In the genomic region with DNA sequence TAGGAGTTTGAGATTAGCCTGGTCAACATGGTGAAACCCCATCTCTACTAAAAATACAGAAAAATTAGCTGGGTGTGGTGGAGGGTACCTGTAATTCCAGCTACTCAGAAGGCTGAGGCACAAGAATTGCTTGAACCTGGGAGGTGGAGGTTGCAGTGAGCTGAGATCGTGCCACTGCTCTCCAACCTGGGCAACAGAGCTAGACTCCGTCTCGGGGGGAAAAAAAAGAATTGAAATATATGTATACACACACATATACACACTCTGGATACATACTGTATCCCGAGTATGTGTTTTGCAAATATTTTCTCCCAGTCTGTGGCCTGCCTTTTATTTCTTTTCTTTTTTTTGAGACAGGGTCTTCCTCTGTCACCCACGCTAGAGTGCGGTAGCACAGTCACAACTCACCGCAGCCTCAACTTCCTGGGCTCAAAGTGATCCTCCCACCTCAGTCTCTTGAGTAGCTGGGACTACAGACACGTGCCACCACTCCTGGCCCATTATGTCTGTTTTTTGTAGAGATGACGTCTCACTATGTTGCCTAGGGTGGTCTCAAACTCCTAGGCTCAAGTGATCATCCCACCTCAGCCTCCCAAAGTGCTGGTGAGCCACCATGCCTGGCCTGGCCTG, we compare ENCODE assay signal across 8 cellular contexts. TPM values are rescaled to one million over a fixed set of nuclear protein-coding genes. Genes with fewer than 3 reads are reported as not detected.
DNase-seq lines count a peak whose midpoint lies in the region; ATAC-seq and TF ChIP-seq lines count a peak whose summit lies in the region.
"Not testable (repeated sequence)": the region's sequence is repeated elsewhere in the genome, so short reads cannot be mapped to it uniquely, and the experiment has no call there.

No MANE protein-coding gene starts in this region.

- peak overlapping the region; percentile 61 for H3K27ac ChIP-seq in naive thymus-derived CD4-positive, alpha-beta T cell (ENCODE audit: low read depth, low read length)

- POLR2A ChIA-PET in activated CD4-positive, alpha-beta memory T cell treated with anti-CD3 and anti-CD28 coated beads for 36 hours (lab: Charles Lee), result interaction anchor here (0.8 kb wide), 1 partner anchor 122 kb away, joined by 3 read pairs; no protein-coding TSS in a partner anchor
- POLR2A ChIA-PET in naive thymus-derived CD4-positive, alpha-beta T cell (lab: Charles Lee), result interaction anchor here (0.8 to 3.1 kb wide), 6 partner anchors 10 to 102 kb away, joined by 3 to 17 read pairs (median 4); a partner anchor contains a TSS

- not testable (repeated sequence) for H3K4me3 ChIP-seq in naive thymus-derived CD4-positive, alpha-beta T cell (ENCODE audit: low read length)

- H3K27me3 ChIP-seq in naive thymus-derived CD4-positive, alpha-beta T cell (ENCODE audit: control insufficient read depth in 2 of 2, insufficient read depth in 2 of 2, low read length in 2 of 2), result not testable (repeated sequence)

- peaks cover 21 to 52% of the 10 kb centered on the region in 2 donors for H3K4me1 ChIP-seq in naive thymus-derived CD4-positive, alpha-beta T cell (ENCODE audit: control insufficient read depth in 2 of 2, insufficient read depth in 2 of 2, low read length in 2 of 2)

- not testable (repeated sequence) for H3K9me3 ChIP-seq in naive thymus-derived CD4-positive, alpha-beta T cell (ENCODE audit: control insufficient read depth in 2 of 3, low read length in 3 of 3)

- H3K4me3 Mint-ChIP-seq in CD14-positive monocyte, result not testable (repeated sequence)
- H3K4me3 Mint-ChIP-seq in activated CD4-positive, alpha-beta memory T cell treated with anti-CD3 and anti-CD28 coated beads for 36 hours, result peak overlapping the region; percentile 17
- peak overlapping the region; percentile 58 for H3K4me3 Mint-ChIP-seq in activated T-cell treated with anti-CD3 and anti-CD28 coated beads, Interleukin-2, amount 50 U/mL, for 4 hours
- H3K4me3 Mint-ChIP-seq in naive thymus-derived CD4-positive, alpha-beta T cell, result peak overlapping the region; percentile 53 to 85 (median 77)

- CTCF ChIA-PET in activated CD4-positive, alpha-beta memory T cell treated with anti-CD3 and anti-CD28 coated beads for 36 hours (lab: Charles Lee), result not testable (repeated sequence)
- CTCF ChIA-PET in naive thymus-derived CD4-positive, alpha-beta T cell (lab: Charles Lee), result interaction anchor here (1.0 kb wide), 1 partner anchor 245 kb away, joined by 3 read pairs; no protein-coding TSS in a partner anchor

- TF ChIP-seq CTCF in CD14-positive monocyte (IDR thresholded peaks at IDR 0.05), result not testable (repeated sequence)

- DNase-seq in CD14-positive monocyte (ENCODE audit: low spot score), result not testable (repeated sequence)
- DNase-seq in T-helper 2 cell, result peak; percentile 16 to 81 (median 60)
- DNase-seq in activated CD4-positive, alpha-beta memory T cell treated with anti-CD3 and anti-CD28 coated beads for 36 hours, result peak; percentile 78
- peak; percentile 57 for DNase-seq in activated T-cell treated with anti-CD3 and anti-CD28 coated beads, Interleukin-2, amount 50 U/mL, for 4 hours
- DNase-seq in activated naive CD4-positive, alpha-beta T cell treated with anti-CD3 and anti-CD28 coated beads, Interleukin-2, amount 50 U/mL, for 72 hours (ENCODE audit: low spot score in 2 of 2), result peak; percentile 52 to 61
- DNase-seq in naive thymus-derived CD4-positive, alpha-beta T cell, result peak; percentile 16 to 85 (median 80)
- DNase-seq in stimulated activated CD4-positive, alpha-beta T cell treated with anti-CD3 and anti-CD28 coated beads, Interleukin-2, amount 100 ng/mL, for 48 hours, result peak; percentile 31 to 37
- DNase-seq in stimulated activated CD8-positive, alpha-beta memory T cell treated with anti-CD3 and anti-CD28 coated beads, Interleukin-4, amount 100 ng/mL, for 4 hours (ENCODE audit: low read depth in 2 of 2, low spot score in 1 of 2), result peak; percentile 45 to 48

- not testable (repeated sequence) for H3K27me3 Mint-ChIP-seq in CD14-positive monocyte (ENCODE audit: low read depth in 3 of 3); activated CD4-positive, alpha-beta memory T cell treated with anti-CD3 and anti-CD28 coated beads for 36 hours; activated T-cell treated with anti-CD3 and anti-CD28 coated beads, Interleukin-2, amount 50 U/mL, for 4 hours (ENCODE audit: low read depth); naive thymus-derived CD4-positive, alpha-beta T cell

- not testable (repeated sequence) for H3K9me3 Mint-ChIP-seq in CD14-positive monocyte; activated CD4-positive, alpha-beta memory T cell treated with anti-CD3 and anti-CD28 coated beads for 36 hours; activated T-cell treated with anti-CD3 and anti-CD28 coated beads, Interleukin-2, amount 50 U/mL, for 4 hours; activated naive CD4-positive, alpha-beta T cell treated with anti-CD3 and anti-CD28 coated beads, Interleukin-2, amount 50 U/mL, for 72 hours; naive thymus-derived CD4-positive, alpha-beta T cell

- H3K36me3 Mint-ChIP-seq in CD14-positive monocyte, result peaks cover 20 to 23% of the 10 kb centered on the region in 2 donors
- not testable (repeated sequence) for H3K36me3 Mint-ChIP-seq in activated CD4-positive, alpha-beta memory T cell treated with anti-CD3 and anti-CD28 coated beads for 36 hours
- peaks cover 15% of the 10 kb centered on the region for H3K36me3 Mint-ChIP-seq in activated T-cell treated with anti-CD3 and anti-CD28 coated beads, Interleukin-2, amount 50 U/mL, for 4 hours (ENCODE audit: insufficient read depth)
- H3K36me3 Mint-ChIP-seq in activated naive CD4-positive, alpha-beta T cell treated with anti-CD3 and anti-CD28 coated beads, Interleukin-2, amount 50 U/mL, for 72 hours, result peaks cover 6 to 12% of the 10 kb centered on the region in 2 donors
- peaks cover 0 to 22% (median 11%) of the 10 kb centered on the region in 5 donors for H3K36me3 Mint-ChIP-seq in naive thymus-derived CD4-positive, alpha-beta T cell

- H3K4me1 Mint-ChIP-seq in CD14-positive monocyte, result not testable (repeated sequence)
- peaks cover 48% of the 10 kb centered on the region for H3K4me1 Mint-ChIP-seq in activated CD4-positive, alpha-beta memory T cell treated with anti-CD3 and anti-CD28 coated beads for 36 hours (ENCODE audit: low read depth)
- H3K4me1 Mint-ChIP-seq in activated T-cell treated with anti-CD3 and anti-CD28 coated beads, Interleukin-2, amount 50 U/mL, for 4 hours (ENCODE audit: low read depth), result peaks cover 54% of the 10 kb centered on the region
- peaks cover 41 to 89% (median 73%) of the 10 kb centered on the region in 7 donors for H3K4me1 Mint-ChIP-seq in naive thymus-derived CD4-positive, alpha-beta T cell

- intact Hi-C loops in CD14-positive monocyte (cut with micrococcal nuclease), result not testable (repeated sequence)
- intact Hi-C loops in activated CD4-positive, alpha-beta memory T cell treated with anti-CD3 and anti-CD28 coated beads for 36 hours (cut with micrococcal nuclease), result loop anchor here (5.0 kb wide), 1 partner anchor 50 kb away; a partner anchor contains a TSS
- intact Hi-C loops in naive thymus-derived CD4-positive, alpha-beta T cell (cut with micrococcal nuclease), result loop anchor here in 1 of 2 donors (1.0 kb wide), 3 partner anchors 10 to 49 kb away; a partner anchor contains a TSS

- not testable (repeated sequence) for H3K36me3 ChIP-seq in naive thymus-derived CD4-positive, alpha-beta T cell (ENCODE audit: control insufficient read depth in 2 of 3, insufficient read depth in 3 of 3, low read length in 3 of 3)

- ATAC-seq in activated T-cell treated with anti-CD3 and anti-CD28 coated beads, Interleukin-2, amount 50 U/mL, for 4 hours, result peak; percentile 98 to 99
- ATAC-seq in activated naive CD4-positive, alpha-beta T cell treated with anti-CD3 and anti-CD28 coated beads, Interleukin-2, amount 50 U/mL, for 72 hours, result peak; percentile 93 to 99
- peak; percentile 99 for ATAC-seq in naive thymus-derived CD4-positive, alpha-beta T cell

- peak overlapping the region in 4 of 7 donors; percentile 23 to 79 (median 64) for H3K27ac Mint-ChIP-seq in CD14-positive monocyte
- H3K27ac Mint-ChIP-seq in activated CD4-positive, alpha-beta memory T cell treated with anti-CD3 and anti-CD28 coated beads for 36 hours, result peak overlapping the region; percentile 65
- peak overlapping the region; percentile 18 to 47 for H3K27ac Mint-ChIP-seq in activated naive CD4-positive, alpha-beta T cell treated with anti-CD3 and anti-CD28 coated beads, Interleukin-2, amount 50 U/mL, for 72 hours
- H3K27ac Mint-ChIP-seq in naive thymus-derived CD4-positive, alpha-beta T cell, result peak overlapping the region; percentile 82 to 95 (median 91)

RNA-seq across cellular contexts. Expression of a gene that starts 49.1 kb away (rescaled TPM):
- 1 to 10 TPM; 1.8 to 2.8 TPM for polyA plus RNA-seq in CD14-positive monocyte
- 100 to 1,000 TPM; 141 to 147 TPM for total RNA-seq in activated CD4-positive, alpha-beta memory T cell treated with anti-CD3 and anti-CD28 coated beads for 36 hours
- 100 to 1,000 TPM; 138 to 194 (median 149) TPM for total RNA-seq in activated T-cell treated with anti-CD3 and anti-CD28 coated beads, Interleukin-2, amount 50 U/mL, for 4 hours
- 100 to 1,000 TPM; 153 to 195 TPM for total RNA-seq in activated naive CD4-positive, alpha-beta T cell treated with anti-CD3 and anti-CD28 coated beads, Interleukin-2, amount 50 U/mL, for 72 hours
- total RNA-seq in naive thymus-derived CD4-positive, alpha-beta T cell, result 100 to 1,000 TPM; 106 to 200 (median 158) TPM
- polyA plus RNA-seq in naive thymus-derived CD4-positive, alpha-beta T cell, result 10 to 100 TPM; 14.7 to 18.8 TPM

Comparison
In these comparisons a context has a peak if more than half of its experiments do, and no peak if none do; other contexts are left out.
1. H3K27ac Mint-ChIP-seq: peak in every context shown above with its lines; median percentile 91 in naive thymus-derived CD4-positive, alpha-beta T cell; 65 in activated CD4-positive, alpha-beta memory T cell treated with anti-CD3 and anti-CD28 coated beads for 36 hours; 64 in CD14-positive monocyte; 32 in activated naive CD4-positive, alpha-beta T cell treated with anti-CD3 and anti-CD28 coated beads, Interleukin-2, amount 50 U/mL, for 72 hours.